9 cellular contexts compared by ENCODE assay signal in the genomic region with DNA sequence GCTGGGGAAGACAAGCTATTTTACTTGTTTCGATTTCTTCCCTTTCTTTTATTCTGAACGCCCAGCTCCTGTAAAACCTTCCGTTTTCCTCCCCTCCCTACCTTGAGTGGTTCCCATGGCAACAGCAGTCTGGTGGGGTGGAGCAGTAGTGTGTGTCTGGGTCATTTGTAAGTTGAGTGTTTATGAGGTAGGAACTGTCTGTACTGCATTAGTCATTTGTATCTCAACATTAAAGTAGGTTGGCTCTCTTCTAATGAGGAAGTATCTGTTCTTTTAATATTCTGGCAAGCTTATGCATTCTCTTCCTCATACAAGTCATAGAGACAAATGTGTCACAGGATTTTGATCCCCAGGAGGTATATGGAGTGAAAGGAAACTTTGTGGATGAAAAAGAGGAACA.
DNase-seq lines count a peak whose midpoint lies in the region; ATAC-seq and TF ChIP-seq lines count a peak whose summit lies in the region.
"Had no signal": no experiment of that assay in that cellular context is flagged by ENCODE, and none has a peak within 500 bp of the region (broad histone marks: within the 10 kb centered on the region; RNA-seq: fewer than 3 reads in every experiment).

No MANE protein-coding gene starts in this region.

- H3K4me3 ChIP-seq in colonic mucosa, result no peak overlapping the region

- no peaks in the 10 kb centered on the region for H3K9me3 ChIP-seq in colonic mucosa

- H3K9ac ChIP-seq in colonic mucosa (ENCODE audit: low read depth in 2 of 2, low read length in 2 of 2), result no peak overlapping the region
- H3K9ac ChIP-seq: KMS-11 had no signal

- no peak for TF ChIP-seq CTCF in colonic mucosa (IDR thresholded peaks at IDR 0.05)
- no peak for TF ChIP-seq CTCF in nephron progenitor cell (IDR thresholded peaks at IDR 0.05)

- H3K4me1 ChIP-seq in colonic mucosa, result no peaks in the 10 kb centered on the region

- peaks cover 4% of the 10 kb centered on the region for H3K27me3 Mint-ChIP-seq in nephron progenitor cell (ENCODE audit: low read depth, poor library complexity)

- H3K36me3 ChIP-seq in colonic mucosa, result no peaks in the 10 kb centered on the region

- H3K4me1 Mint-ChIP-seq in nephron progenitor cell, result peaks cover 6% of the 10 kb centered on the region

- H3K36me3 Mint-ChIP-seq in nephron progenitor cell (ENCODE audit: low read depth), result no peaks in the 10 kb centered on the region

- DNase-seq in G401 (ENCODE audit: low spot score) (peak; percentile 27), NCI-H748 (lab: John Stamatoyannopoulos, UW; ENCODE audit: unreplicated experiment) (peak; percentile 95), colonic mucosa (peak; percentile 75), nephron progenitor cell (peak; percentile 17), COLO829 (ENCODE audit: low spot score) (no peak)
- DNase-seq in stimulated activated naive CD4-positive, alpha-beta T cell treated with Interleukin-2 at 50 U/mL for 16 hours (lab: John Stamatoyannopoulos, UW), result no peak

- peak; percentile 51 for ATAC-seq in HG03175 (IDR thresholded peaks at IDR 0.05; ENCODE audit: unreplicated experiment)
- ATAC-seq in HG02798 (IDR thresholded peaks at IDR 0.05; ENCODE audit: poor library complexity, unreplicated experiment), result no peak

- intact Hi-C loops in colonic mucosa (cut with DNase I), result no loop called here

- peaks cover 19% of the 10 kb centered on the region for H3K9me3 Mint-ChIP-seq in nephron progenitor cell

- H3K27ac ChIP-seq in colonic mucosa, result peak overlapping the region; percentile 30
- H3K27ac ChIP-seq: KMS-11 had no signal

- no peak overlapping the region for H3K4me3 Mint-ChIP-seq in nephron progenitor cell

- no peaks in the 10 kb centered on the region for H3K27me3 ChIP-seq in colonic mucosa

- in situ Hi-C loops in G401 (cut with HindIII; ENCODE audit: low sequenced_read_pairs), result no loop called here

- no peak overlapping the region for H3K27ac Mint-ChIP-seq in nephron progenitor cell

Comparison
In these comparisons a context has a peak if more than half of its experiments do, and no peak if none do; other contexts are left out.
1. DNase-seq: peak in G401 (single experiment), NCI-H748 (single experiment), colonic mucosa (single experiment) and nephron progenitor cell (single experiment); none in stimulated activated naive CD4-positive, alpha-beta T cell treated with Interleukin-2 at 50 U/mL for 16 hours (single experiment) and COLO829 (single experiment).